In genomic region chr21:32278068-32278467, GRCh38 we compare ENCODE assay signal across 8 cellular contexts. TPM values are rescaled to one million over a fixed set of nuclear protein-coding genes. Genes with fewer than 3 reads are reported as not detected.
DNase-seq lines count a peak whose midpoint lies in the region; ATAC-seq, FAIRE-seq and TF ChIP-seq lines count a peak whose summit lies in the region.

No MANE protein-coding gene starts in this region.

- peaks cover 11% of the 10 kb centered on the region for H3K4me1 Mint-ChIP-seq in activated CD8-positive, alpha-beta T cell treated with anti-CD3 and anti-CD28 coated beads for 36 hours (ENCODE audit: low read depth)

- H3K27me3 Mint-ChIP-seq in activated CD8-positive, alpha-beta T cell treated with anti-CD3 and anti-CD28 coated beads for 36 hours: no peaks in the 10 kb centered on the region

- H3K27ac ChIP-seq in kidney (ENCODE audit: low read depth in 2 of 2, low read length in 2 of 2) (no peak overlapping the region), thyroid gland (no peak overlapping the region)

- no peaks in the 10 kb centered on the region for H3K9me3 ChIP-seq in kidney (ENCODE audit: control insufficient read depth in 1 of 2, low read length in 2 of 2)
- H3K9me3 ChIP-seq in thyroid gland: no peaks in the 10 kb centered on the region

- intact Hi-C loops in activated CD8-positive, alpha-beta T cell treated with anti-CD3 and anti-CD28 coated beads for 36 hours (cut with micrococcal nuclease): no loop called here
- intact Hi-C loops in kidney (cut with DNase I) (no loop called here), thyroid gland (cut with DNase I) (no loop called here)

- TF ChIP-seq POLR2A in thyroid gland (IDR thresholded peaks at IDR 0.05): no peak

- H3K4me3 ChIP-seq in kidney (ENCODE audit: low read length in 2 of 2) (peak overlapping the region; percentile 79 to 95), thyroid gland (replicated peaks in 1 of 3) (peak overlapping the region; percentile 45 to 81 (median 64))

- FAIRE-seq in kidney (lab: Jason Lieb, UNC): no peak

- WGBS in thyroid gland, 2 donors: 4 to 6% methylated on average over 6 of the region's 6 CpGs

- no peaks in the 10 kb centered on the region for H3K27me3 ChIP-seq in thyroid gland

- peaks cover 0 to 3% of the 10 kb centered on the region in 2 donors for H3K36me3 ChIP-seq in kidney (ENCODE audit: control insufficient read depth in 1 of 2, insufficient read depth in 2 of 2, low read length in 2 of 2)
- no peaks in the 10 kb centered on the region for H3K36me3 ChIP-seq in thyroid gland

- no peak for TF ChIP-seq CTCF in activated CD8-positive, alpha-beta T cell treated with anti-CD3 and anti-CD28 coated beads for 36 hours (IDR thresholded peaks at IDR 0.05)
- TF ChIP-seq CTCF in kidney (IDR thresholded peaks at IDR 0.05; ENCODE audit: borderline replicate concordance, extremely low read depth, insufficient read depth) (no peak), thyroid gland (IDR thresholded peaks at IDR 0.05) (no peak)

- CTCF ChIA-PET in activated CD8-positive, alpha-beta T cell treated with anti-CD3 and anti-CD28 coated beads for 36 hours (lab: Charles Lee): interaction anchor here (1.1 to 1.6 kb wide), 5 partner anchors 9 to 412 kb away, joined by 3 to 5 read pairs (median 3); no protein-coding TSS in a partner anchor

- DNase-seq in GF-D8 (lab: John Stamatoyannopoulos, UW): peak; percentile 41
- peak; percentile 1 for DNase-seq in HK-2 (ENCODE audit: unreplicated experiment)
- DNase-seq in activated CD8-positive, alpha-beta T cell treated with anti-CD3 and anti-CD28 coated beads for 36 hours: no peak
- DNase-seq in kidney: no peak
- no peak for DNase-seq in thyroid gland
- no peak for DNase-seq in HuH-7.5 (ENCODE audit: low spot score)
- DNase-seq in stimulated activated CD4-positive, alpha-beta T cell treated with anti-CD3 and anti-CD28 coated beads, Interleukin-2, amount 100 ng/mL, for 24 hours: no peak
- DNase-seq in NCI-H1694 (lab: John Stamatoyannopoulos, UW): no peak

- H3K27ac Mint-ChIP-seq in activated CD8-positive, alpha-beta T cell treated with anti-CD3 and anti-CD28 coated beads for 36 hours: peak overlapping the region; percentile 95

- H3K9me3 Mint-ChIP-seq in activated CD8-positive, alpha-beta T cell treated with anti-CD3 and anti-CD28 coated beads for 36 hours: no peaks in the 10 kb centered on the region

- POLR2A ChIA-PET in activated CD8-positive, alpha-beta T cell treated with anti-CD3 and anti-CD28 coated beads for 36 hours (lab: Charles Lee): interaction anchor here (1.8 kb wide), 1 partner anchor 334 kb away, joined by 8 read pairs; the partner anchor contains the start of gene CFAP298

- peaks cover 18% of the 10 kb centered on the region for H3K36me3 Mint-ChIP-seq in activated CD8-positive, alpha-beta T cell treated with anti-CD3 and anti-CD28 coated beads for 36 hours (ENCODE audit: low read depth)

- H3K4me1 ChIP-seq in kidney (ENCODE audit: control insufficient read depth in 1 of 2, insufficient read depth in 1 of 2, low read depth in 1 of 2, low read length in 2 of 2): peaks cover 0 to 10% of the 10 kb centered on the region in 2 donors
- peaks cover 13 to 18% of the 10 kb centered on the region in 2 donors for H3K4me1 ChIP-seq in thyroid gland

- peak overlapping the region in 1 of 2 donors; percentile 43 for H3K9ac ChIP-seq in kidney (ENCODE audit: low read length in 2 of 2)

- peak overlapping the region; percentile 100 for H3K4me3 Mint-ChIP-seq in activated CD8-positive, alpha-beta T cell treated with anti-CD3 and anti-CD28 coated beads for 36 hours

- no peak for ATAC-seq in activated CD8-positive, alpha-beta T cell treated with anti-CD3 and anti-CD28 coated beads for 36 hours

RNA-seq across cellular contexts. Expression of gene MIS18A, which starts 0.8 kb away (rescaled TPM):
- 10 to 100 TPM; 34.6 to 35.1 TPM for total RNA-seq in activated CD8-positive, alpha-beta T cell treated with anti-CD3 and anti-CD28 coated beads for 36 hours
- 7.0 TPM for total RNA-seq in kidney
- 6.2 TPM for polyA plus RNA-seq in kidney (ENCODE audit: insufficient read depth, low read depth, low replicate concordance)
- 1 to 10 TPM; 4.8 to 7.1 (median 7.0) TPM for total RNA-seq in thyroid gland

RNA-seq across cellular contexts. Expression of gene MRAP, which starts 20.6 kb away (rescaled TPM):
- not detected for total RNA-seq in activated CD8-positive, alpha-beta T cell treated with anti-CD3 and anti-CD28 coated beads for 36 hours
- not detected for total RNA-seq in kidney
- polyA plus RNA-seq in kidney (ENCODE audit: insufficient read depth, low read depth, low replicate concordance): not detected
- not detected for total RNA-seq in thyroid gland

Comparison
In these comparisons a context has a peak if more than half of its experiments do, and no peak if none do; other contexts are left out.
1. DNase-seq: peak in GF-D8 (single experiment) and HK-2 (single experiment); none in activated CD8-positive, alpha-beta T cell treated with anti-CD3 and anti-CD28 coated beads for 36 hours (single experiment), kidney (single experiment), thyroid gland (0 of 2), HuH-7.5 (single experiment), stimulated activated CD4-positive, alpha-beta T cell treated with anti-CD3 and anti-CD28 coated beads, Interleukin-2, amount 100 ng/mL, for 24 hours (0 of 2) and NCI-H1694 (single experiment).